19 cellular contexts compared by ENCODE assay signal in genomic region chr12:104677441-104678089, GRCh38.
DNase-seq lines count a peak whose midpoint lies in the region; ATAC-seq, FAIRE-seq and TF ChIP-seq lines count a peak whose summit lies in the region.
"Had no signal": no experiment of that assay in that cellular context is flagged by ENCODE, and none has a peak within 500 bp of the region (broad histone marks: within the 10 kb centered on the region; RNA-seq: fewer than 3 reads in every experiment).

No MANE protein-coding gene starts in this region.

- H3K9me2 ChIP-seq in HCT116 (ENCODE audit: insufficient read depth) = no peaks in the 10 kb centered on the region
- no peaks in the 10 kb centered on the region for H3K9me2 ChIP-seq in neural cell (ENCODE audit: insufficient read depth, low read length)

- H3K4me2 ChIP-seq in HCT116 (ENCODE audit: low read length) (peak overlapping the region; percentile 67), neural cell (ENCODE audit: low read length) (no peak overlapping the region)

- no peaks in the 10 kb centered on the region for H3F3A ChIP-seq in neural cell (ENCODE audit: insufficient read depth, low read length, poor library complexity, severe bottlenecking)

- H3K9me3 ChIP-seq in CD4-positive, CD25-positive, alpha-beta regulatory T cell (ENCODE audit: control insufficient read depth in 2 of 2, low read length in 2 of 2) = no peaks in the 10 kb centered on the region
- H3K9me3 ChIP-seq in HCT116 (ENCODE audit: control insufficient read depth in 1 of 2, insufficient read depth in 1 of 2, low read depth in 1 of 2, low read length in 2 of 2) (no peaks in the 10 kb centered on the region), neural cell (ENCODE audit: low read length) (no peaks in the 10 kb centered on the region), pancreas (no peaks in the 10 kb centered on the region)
- H3K9me3 ChIP-seq: BLaER1, colonic mucosa, heart left ventricle, psoas muscle, SJSA1 had no signal

- H3K27ac Mint-ChIP-seq in CD4-positive, CD25-positive, alpha-beta regulatory T cell = peak overlapping the region in 2 of 3 donors; percentile 60 to 74
- peak overlapping the region; percentile 36 for H3K27ac Mint-ChIP-seq in dendritic cell treated with granulocyte-macrophage colony-stimulating factor and Interleukin-4, amounts not matched to agents 40 ng/mL and 50 ng/mL, for 4 days

- H3K4me3 ChIP-seq in CD4-positive, CD25-positive, alpha-beta regulatory T cell (ENCODE audit: low read depth, low read length) = no peak overlapping the region
- H3K4me3 ChIP-seq in HCT116 (replicated peaks in 1 of 2; ENCODE audit: low read depth in 1 of 2, low read length in 2 of 2) (peak overlapping the region in 1 of 2 experiments; percentile 14; a peak in 1 of 4 replicates), neural cell (ENCODE audit: low read length) (no peak overlapping the region), pancreas (no peak overlapping the region)
- H3K4me3 ChIP-seq: BLaER1, colonic mucosa, heart left ventricle, psoas muscle, SJSA1 had no signal

- no peaks in the 10 kb centered on the region for H3K79me2 ChIP-seq in HCT116 (ENCODE audit: insufficient read depth, low read length)
- H3K79me2 ChIP-seq in neural cell (replicated peaks; ENCODE audit: insufficient read depth, low read length) = no peaks in the 10 kb centered on the region

- peaks cover 57% of the 10 kb centered on the region for H3K4me1 ChIP-seq in CD4-positive, CD25-positive, alpha-beta regulatory T cell (ENCODE audit: control insufficient read depth, insufficient read depth, low read length, poor library complexity, severe bottlenecking)
- H3K4me1 ChIP-seq in HCT116 (ENCODE audit: control insufficient read depth in 1 of 2, insufficient read depth in 2 of 2, low read length in 2 of 2) = peaks cover 23 to 30% of the 10 kb centered on the region in 2 experiments
- H3K4me1 ChIP-seq in pancreas = peaks cover 0 to 2% (median 0%) of the 10 kb centered on the region in 3 donors
- H3K4me1 ChIP-seq: colonic mucosa, psoas muscle had no signal

- TF ChIP-seq POLR2A in HCT116 (IDR thresholded peaks at IDR 0.05; ENCODE audit: borderline replicate concordance, extremely low read depth, insufficient read depth, insufficient read length) = no peak

- H3K4me1 Mint-ChIP-seq in CD4-positive, CD25-positive, alpha-beta regulatory T cell = peaks cover 51 to 86% (median 69%) of the 10 kb centered on the region in 4 donors
- H3K4me1 Mint-ChIP-seq in dendritic cell treated with granulocyte-macrophage colony-stimulating factor and Interleukin-4, amounts not matched to agents 40 ng/mL and 50 ng/mL, for 4 days (ENCODE audit: low read depth) = peaks cover 68% of the 10 kb centered on the region

- no TSS peak for BruUV-seq in HCT116 (replicated peaks; lab: Mats Ljungman, UMichigan)

- WGBS in pancreas, 2 donors = 90 to 98% methylated on average over 5 of the region's 5 CpGs

- peaks cover 2% of the 10 kb centered on the region for H3K36me3 Mint-ChIP-seq in CD4-positive, CD25-positive, alpha-beta regulatory T cell
- H3K36me3 Mint-ChIP-seq in dendritic cell treated with granulocyte-macrophage colony-stimulating factor and Interleukin-4, amounts not matched to agents 40 ng/mL and 50 ng/mL, for 4 days (ENCODE audit: low read depth) = peaks cover 22% of the 10 kb centered on the region

- no peak for DNase-seq in CD4-positive, CD25-positive, alpha-beta regulatory T cell
- DNase-seq in HCT116 (ENCODE audit: low read depth, low spot score) (peak; percentile 28), pancreas (no peak), head of caudate nucleus (no peak), NCI-H345 (lab: John Stamatoyannopoulos, UW) (no peak)
- DNase-seq: activated CD4-positive, alpha-beta T cell treated with anti-CD3 and anti-CD28 coated beads, Interleukin-2, amount 50 U/mL, for 48 hours; anterior cingulate cortex; colonic mucosa; heart left ventricle; Kasumi-1; NCI-H146; NCI-H226; psoas muscle had no signal

- POLR2A ChIA-PET in HCT116 (lab: Charles Lee) = no interaction called here

- H4K20me1 ChIP-seq in HCT116 (ENCODE audit: insufficient read depth) (no peaks in the 10 kb centered on the region), neural cell (ENCODE audit: insufficient read depth) (no peaks in the 10 kb centered on the region)

- CTCF ChIA-PET in HCT116 (lab: Charles Lee) = no interaction called here

- ATAC-seq in CD4-positive, CD25-positive, alpha-beta regulatory T cell (ENCODE audit: low read depth in 2 of 2) = no peak
- ATAC-seq in HCT116 = peak; percentile 59
- no peak for ATAC-seq in HG03025 (IDR thresholded peaks at IDR 0.05; ENCODE audit: low FRiP score, unreplicated experiment)
- no peak for ATAC-seq in pancreas
- ATAC-seq: heart left ventricle, psoas muscle had no signal

- H3K36me3 ChIP-seq in CD4-positive, CD25-positive, alpha-beta regulatory T cell (ENCODE audit: control insufficient read depth, insufficient read depth, low read length) = no peaks in the 10 kb centered on the region
- H3K36me3 ChIP-seq in HCT116 (ENCODE audit: control insufficient read depth in 1 of 2, insufficient read depth in 2 of 2, low read length in 2 of 2) (no peaks in the 10 kb centered on the region), neural cell (ENCODE audit: insufficient read depth, low read length) (no peaks in the 10 kb centered on the region), pancreas (no peaks in the 10 kb centered on the region)
- H3K36me3 ChIP-seq: colonic mucosa, heart left ventricle, SJSA1 had no signal

- RAD21 ChIA-PET in HCT116 (lab: Charles Lee; ENCODE audit: low non-redundant PET in 1 of 2, low total read pairs in 2 of 2, uncharacterized antibody in 2 of 2, unreplicated experiment in 2 of 2) = no interaction called here

- H3K9me3 Mint-ChIP-seq in CD4-positive, CD25-positive, alpha-beta regulatory T cell = no peaks in the 10 kb centered on the region
- H3K9me3 Mint-ChIP-seq in dendritic cell treated with granulocyte-macrophage colony-stimulating factor and Interleukin-4, amounts not matched to agents 40 ng/mL and 50 ng/mL, for 4 days = no peaks in the 10 kb centered on the region

- TF ChIP-seq EP300 in neural cell (conservative IDR thresholded peaks at IDR 0.05; ENCODE audit: poor library complexity, severe bottlenecking) = no peak

- no peaks in the 10 kb centered on the region for H3K27me3 ChIP-seq in CD4-positive, CD25-positive, alpha-beta regulatory T cell (ENCODE audit: control insufficient read depth, insufficient read depth, low read length)
- H3K27me3 ChIP-seq in HCT116 (ENCODE audit: insufficient read depth, low read length) = no peaks in the 10 kb centered on the region
- no peaks in the 10 kb centered on the region for H3K27me3 ChIP-seq in neural cell (ENCODE audit: insufficient read depth, low read depth, low read length)
- H3K27me3 ChIP-seq in pancreas = no peaks in the 10 kb centered on the region
- H3K27me3 ChIP-seq: BLaER1, colonic mucosa, heart left ventricle, SJSA1 had no signal

- no peak for FAIRE-seq in pancreas (lab: Jason Lieb, UNC)
- FAIRE-seq: TTC549 had no signal

- H3K9ac ChIP-seq in HCT116 (ENCODE audit: low read length) (no peak overlapping the region), neural cell (ENCODE audit: low read length) (no peak overlapping the region)
- H3K9ac ChIP-seq: BLaER1 had no signal

- intact Hi-C loops in HCT116 (cut with micrococcal nuclease) (no loop called here), pancreas (cut with DNase I) (no loop called here), head of caudate nucleus (cut with DNase I) (no loop called here)
- intact Hi-C loops in dendritic cell treated with granulocyte-macrophage colony-stimulating factor and Interleukin-4, amounts not matched to agents 40 ng/mL and 50 ng/mL, for 4 days (cut with micrococcal nuclease) = no loop called here

- no peak overlapping the region for H3K27ac ChIP-seq in CD4-positive, CD25-positive, alpha-beta regulatory T cell (ENCODE audit: insufficient read depth, low read length, poor library complexity, severe bottlenecking)
- peak overlapping the region; percentile 19 for H3K27ac ChIP-seq in HCT116 (ENCODE audit: low read depth, low read length)
- H3K27ac ChIP-seq in neural cell (ENCODE audit: low read length) = peak overlapping the region; percentile 4
- no peak overlapping the region for H3K27ac ChIP-seq in pancreas
- H3K27ac ChIP-seq: BLaER1, colonic mucosa, heart left ventricle, psoas muscle, SJSA1 had no signal

- no peaks in the 10 kb centered on the region for H3K27me3 Mint-ChIP-seq in CD4-positive, CD25-positive, alpha-beta regulatory T cell
- no peaks in the 10 kb centered on the region for H3K27me3 Mint-ChIP-seq in dendritic cell treated with granulocyte-macrophage colony-stimulating factor and Interleukin-4, amounts not matched to agents 40 ng/mL and 50 ng/mL, for 4 days

- peak overlapping the region in 1 of 4 donors; percentile 6 for H3K4me3 Mint-ChIP-seq in CD4-positive, CD25-positive, alpha-beta regulatory T cell
- no peak overlapping the region for H3K4me3 Mint-ChIP-seq in dendritic cell treated with granulocyte-macrophage colony-stimulating factor and Interleukin-4, amounts not matched to agents 40 ng/mL and 50 ng/mL, for 4 days

- H2AFZ ChIP-seq in HCT116 (ENCODE audit: low read depth, low read length, poor library complexity, severe bottlenecking) = no peak overlapping the region
- no peak overlapping the region for H2AFZ ChIP-seq in neural cell (ENCODE audit: low read depth, low read length)

- TF ChIP-seq CTCF in HCT116 (IDR thresholded peaks at IDR 0.05 in 2 of 3, conservative IDR thresholded peaks at IDR 0.05 in 1 of 3; ENCODE audit: borderline replicate concordance in 1 of 3, insufficient read depth in 1 of 3, low read depth in 2 of 3, low read length in 2 of 3) = no peak
- no peak for TF ChIP-seq CTCF in neural cell (IDR thresholded peaks at IDR 0.05; ENCODE audit: poor library complexity, severe bottlenecking)
- TF ChIP-seq CTCF in pancreas (IDR thresholded peaks at IDR 0.05) = no peak

- peak; percentile 14; the same call in 1 of the 2 replicates for TF ChIP-seq RAD21 in HCT116 (IDR thresholded peaks at IDR 0.05; ENCODE audit: low read depth)
- no peak for TF ChIP-seq RAD21 in neural cell (conservative IDR thresholded peaks at IDR 0.05)

TF ChIP-seq in neural cell, 6 proteins besides CTCF, POLR2A, EP300 and RAD21:
- no peak for TF ChIP-seq TAF1 (IDR thresholded peaks at IDR 0.05; ENCODE audit: low read depth)
- no peak for TF ChIP-seq POLR2AphosphoS5 (IDR thresholded peaks at IDR 0.05)

Comparison
In these comparisons a context has a peak if more than half of its experiments do, and no peak if none do; other contexts are left out.
1. H3K27ac ChIP-seq: peak in HCT116 (single experiment) and neural cell (single experiment); none in CD4-positive, CD25-positive, alpha-beta regulatory T cell (single experiment) and pancreas (0 of 4).